Comparison of ENCODE assay signal across 17 cellular contexts in genomic region chr5:13917061-13917460, GRCh38. TPM values are rescaled to one million over a fixed set of nuclear protein-coding genes. Genes with fewer than 3 reads are reported as not detected.
DNase-seq lines count a peak whose midpoint lies in the region; ATAC-seq lines count a peak whose summit lies in the region.
"Had no signal": no experiment of that assay in that cellular context is flagged by ENCODE, and none has a peak within 500 bp of the region (broad histone marks: within the 10 kb centered on the region; RNA-seq: fewer than 3 reads in every experiment).

No MANE protein-coding gene starts in this region.

- no peak for ATAC-seq in HG03354 (IDR thresholded peaks at IDR 0.05; ENCODE audit: poor library complexity, severe bottlenecking, unreplicated experiment)
- ATAC-seq in HG02852 (IDR thresholded peaks at IDR 0.05; ENCODE audit: unreplicated experiment), result no peak

- DNase-seq in kidney tubule cell (ENCODE audit: low spot score), result peak; percentile 44
- DNase-seq in mucosa of gallbladder (ENCODE audit: low spot score), result peak; percentile 30
- DNase-seq in NCI-H524 (lab: John Stamatoyannopoulos, UW), result no peak
- DNase-seq: 8988T; ACHN; BE2C; C1 segment of cervical spinal cord; Calu3; CD4-positive, alpha-beta memory T cell; CD4-positive, CD25-positive, alpha-beta regulatory T cell; CD8-positive, alpha-beta memory T cell; COR-L47; DMS79 treated with DMSO at 0.1 percent for 48 hours; GF-D8 had no signal

RNA-seq across cellular contexts. Expression of gene DNAH5, which starts 27.4 kb away (rescaled TPM):
- total RNA-seq in mucosa of gallbladder, result 1.8 TPM
- total RNA-seq: A673; CD4-positive, alpha-beta memory T cell; CD4-positive, CD25-positive, alpha-beta regulatory T cell; CD8-positive, alpha-beta memory T cell had no signal

Comparison
In these comparisons a context has a peak if more than half of its experiments do, and no peak if none do; other contexts are left out.
1. DNase-seq: peak in kidney tubule cell (single experiment) and mucosa of gallbladder (single experiment); none in NCI-H524 (0 of 2).